ENCODE assay signal across 8 cellular contexts in genomic region chr7:149625339-149625946, GRCh38.
DNase-seq lines count a peak whose midpoint lies in the region; ATAC-seq, FAIRE-seq and TF ChIP-seq lines count a peak whose summit lies in the region.

No MANE protein-coding gene starts in this region.

- ATAC-seq in HG03442 (IDR thresholded peaks at IDR 0.05; ENCODE audit: unreplicated experiment) = no peak

- peaks cover 5% of the 10 kb centered on the region for H3F3A ChIP-seq in SK-N-SH (replicated peaks; ENCODE audit: insufficient read depth)

- no peak for FAIRE-seq in H54 (lab: Jason Lieb, UNC)

- peak overlapping the region; percentile 73 for H3K27ac ChIP-seq in HL-60 (replicated peaks)
- peak overlapping the region; percentile 43 to 79; a peak in 3 of 4 replicates for H3K27ac ChIP-seq in SK-N-SH (ENCODE audit: low read depth in 2 of 2, low read length in 1 of 2)
- peak overlapping the region in 1 of 2 donors; percentile 96 for H3K27ac ChIP-seq in right atrium auricular region
- peak overlapping the region; percentile 92 to 94 for H3K27ac ChIP-seq in prostate gland

- H2AFZ ChIP-seq in SK-N-SH (ENCODE audit: low read depth) = peak overlapping the region; percentile 98

- no peaks in the 10 kb centered on the region for H3K9me2 ChIP-seq in SK-N-SH

- 78% methylated on average over 17 of the region's 17 CpGs for WGBS in SK-N-SH (ENCODE audit: low lambda C conversion rate)
- WGBS in prostate gland = 9% methylated on average over 17 of the region's 17 CpGs

- DNase-seq in ELF-1 (ENCODE audit: low read depth, low spot score) (peak; percentile 68), HL-60 (ENCODE audit: low read depth in 1 of 2, low spot score in 1 of 2) (peak; percentile 39 to 65), SK-N-SH (peak; percentile 54), adipocyte (ENCODE audit: low read depth) (peak; percentile 61), right atrium auricular region (ENCODE audit: low spot score) (peak; percentile 77), prostate gland (ENCODE audit: low spot score) (peak; percentile 67), H54 (ENCODE audit: insufficient read length, low spot score) (no peak)

- H3K4me3 ChIP-seq in HL-60 (replicated peaks; ENCODE audit: insufficient read depth, low read length) = peak overlapping the region; percentile 78; the same call in 1 of the 2 replicates
- H3K4me3 ChIP-seq in SK-N-SH (ENCODE audit: low read depth in 2 of 2, low read length in 1 of 2) = peak overlapping the region in 1 of 2 experiments; percentile 95; a peak in 3 of 4 replicates
- peak overlapping the region; percentile 96 for H3K4me3 ChIP-seq in adipocyte (ENCODE audit: low read length)
- peak overlapping the region; percentile 91 to 99 for H3K4me3 ChIP-seq in right atrium auricular region
- peak overlapping the region; percentile 97 to 99 for H3K4me3 ChIP-seq in prostate gland

- no peak for TF ChIP-seq RAD21 in SK-N-SH (IDR thresholded peaks at IDR 0.05; ENCODE audit: low read length)

- no peaks in the 10 kb centered on the region for H3K27me3 ChIP-seq in HL-60 (ENCODE audit: insufficient read depth, poor library complexity, severe bottlenecking)
- peaks cover 11% of the 10 kb centered on the region; the same call in 1 of the 2 replicates for H3K27me3 ChIP-seq in SK-N-SH (ENCODE audit: insufficient read depth)
- H3K27me3 ChIP-seq in adipocyte (replicated peaks; ENCODE audit: control insufficient read depth, insufficient read depth, low read length) = peaks cover 9% of the 10 kb centered on the region
- H3K27me3 ChIP-seq in right atrium auricular region = no peaks in the 10 kb centered on the region
- H3K27me3 ChIP-seq in prostate gland (replicated peaks; ENCODE audit: insufficient read depth) = no peaks in the 10 kb centered on the region

- H3K79me2 ChIP-seq in SK-N-SH (ENCODE audit: insufficient read depth) = peaks cover 38% of the 10 kb centered on the region

- H3K4me1 ChIP-seq in SK-N-SH (ENCODE audit: control insufficient read depth in 1 of 2, insufficient read depth in 2 of 2, low read depth in 1 of 2, low read length in 1 of 2) (peaks cover 7 to 16% of the 10 kb centered on the region in 2 experiments; a peak in 2 of 4 replicates), adipocyte (ENCODE audit: control insufficient read depth, insufficient read depth, low read length) (peaks cover 29% of the 10 kb centered on the region), right atrium auricular region (peaks cover 0 to 24% of the 10 kb centered on the region in 2 donors), prostate gland (replicated peaks) (peaks cover 12% of the 10 kb centered on the region)

- intact Hi-C loops in prostate gland (cut with DNase I) = loop anchor here (5.0 to 10.0 kb wide), 2 partner anchors 128 to 361 kb away; partner anchors contain the start of genes ZNF746 and ZNF783

- POLR2A ChIA-PET in SK-N-SH (lab: Yijun Ruan, JAX) = interaction anchor here (1.0 kb wide), 1 partner anchor 213 kb away, joined by 3 read pairs; no protein-coding TSS in a partner anchor

- H3K9me3 ChIP-seq in SK-N-SH = no peaks in the 10 kb centered on the region
- H3K9me3 ChIP-seq in adipocyte (ENCODE audit: control insufficient read depth, low read length) = no peaks in the 10 kb centered on the region
- no peaks in the 10 kb centered on the region for H3K9me3 ChIP-seq in right atrium auricular region
- H3K9me3 ChIP-seq in prostate gland = no peaks in the 10 kb centered on the region

- H3K9ac ChIP-seq in SK-N-SH = peak overlapping the region; percentile 91; the same call in 1 of the 2 replicates
- H3K9ac ChIP-seq in adipocyte (ENCODE audit: low read length) = peak overlapping the region; percentile 96

- TF ChIP-seq EP300 in SK-N-SH (IDR thresholded peaks at IDR 0.05; ENCODE audit: borderline replicate concordance in 1 of 2, low read depth in 1 of 2, low read length in 1 of 2) = no peak

- TF ChIP-seq CTCF in HL-60 (IDR thresholded peaks at IDR 0.05; ENCODE audit: insufficient read depth, low read length) (peak; percentile 55), SK-N-SH (IDR thresholded peaks at IDR 0.05) (peak; percentile 45), right atrium auricular region (IDR thresholded peaks at IDR 0.05) (peak; percentile 48 to 53), prostate gland (IDR thresholded peaks at IDR 0.05) (peak; percentile 14 to 59 (median 36))

- H3K36me3 ChIP-seq in SK-N-SH (replicated peaks in 1 of 2; ENCODE audit: control insufficient read depth in 1 of 2, insufficient read depth in 2 of 2, low read length in 1 of 2) = peaks cover 6 to 12% of the 10 kb centered on the region in 2 experiments
- H3K36me3 ChIP-seq in adipocyte (ENCODE audit: control insufficient read depth, insufficient read depth, low read length, severe bottlenecking) = peaks cover 6% of the 10 kb centered on the region
- H3K36me3 ChIP-seq in right atrium auricular region = peaks cover 8% of the 10 kb centered on the region
- peaks cover 6 to 7% of the 10 kb centered on the region in 2 donors for H3K36me3 ChIP-seq in prostate gland

- peaks cover 20% of the 10 kb centered on the region for H4K20me1 ChIP-seq in SK-N-SH (ENCODE audit: insufficient read depth)

- peak overlapping the region; percentile 93 for H3K4me2 ChIP-seq in SK-N-SH

- TF ChIP-seq POLR2A in prostate gland (IDR thresholded peaks at IDR 0.05) (no peak), H54 (IDR thresholded peaks at IDR 0.05; ENCODE audit: low read depth, low read length) (no peak)

- CTCF ChIA-PET in SK-N-SH (lab: Yijun Ruan, JAX) = interaction anchor here (0.6 to 3.7 kb wide), 32 partner anchors 8 to 477 kb away, joined by 3 to 19 read pairs (median 5); partner anchors contain the start of gene ZNF783

TF ChIP-seq in SK-N-SH, 30 proteins besides CTCF, POLR2A, EP300 and RAD21:
- TF ChIP-seq ELF1 (IDR thresholded peaks at IDR 0.05) (no peak), REST (IDR thresholded peaks at IDR 0.05; ENCODE audit: low read depth, low read length) (no peak)
TF ChIP-seq in SK-N-SH: peak in this region for 0.
